In genomic region chr11:113341388-113342165, GRCh38 we compare ENCODE assay signal across 18 cellular contexts. TPM values are rescaled to one million over a fixed set of nuclear protein-coding genes. Genes with fewer than 3 reads are reported as not detected.
DNase-seq lines count a peak whose midpoint lies in the region; TF ChIP-seq lines count a peak whose summit lies in the region.
"Had no signal": no experiment of that assay in that cellular context is flagged by ENCODE, and none has a peak within 500 bp of the region (broad histone marks: within the 10 kb centered on the region; RNA-seq: fewer than 3 reads in every experiment).

No MANE protein-coding gene starts in this region.

- TF ChIP-seq EP300 in esophagus muscularis mucosa (IDR thresholded peaks at IDR 0.05), result no peak

- H3K9me3 ChIP-seq in BE2C (no peaks in the 10 kb centered on the region), esophagus muscularis mucosa (peaks cover 0 to 2% (median 0%) of the 10 kb centered on the region in 4 donors)
- H3K9me3 ChIP-seq: Peyer's patch had no signal

- no peak overlapping the region for H3K4me3 Mint-ChIP-seq in chondrocyte (ENCODE audit: unreplicated experiment)
- H3K4me3 Mint-ChIP-seq: CD8-positive, alpha-beta T cell; T-helper 1 cell treated with Interleukin-12 subunit alpha and Interleukin-12 subunit beta and Interleukin-4 antibody, amounts not matched to agents 30 μg/mL and 1 μg/mL, for 36 hours had no signal

- WGBS in esophagus muscularis mucosa, result 85% methylated on average over 10 of the region's 10 CpGs

- H3K4me1 ChIP-seq in BE2C (peaks cover 11% of the 10 kb centered on the region; the same call in 1 of the 2 replicates), esophagus muscularis mucosa (no peaks in the 10 kb centered on the region)
- H3K4me1 ChIP-seq: Peyer's patch had no signal

- intact Hi-C loops in esophagus muscularis mucosa (cut with DNase I), result no loop called here

- no peaks in the 10 kb centered on the region for H3K27me3 Mint-ChIP-seq in chondrocyte (ENCODE audit: low read depth)

- H3K27me3 ChIP-seq in BE2C, result no peaks in the 10 kb centered on the region
- H3K27me3 ChIP-seq in esophagus muscularis mucosa, result no peaks in the 10 kb centered on the region
- H3K27me3 ChIP-seq: Peyer's patch had no signal

- H3K36me3 ChIP-seq in BE2C (peaks cover 3% of the 10 kb centered on the region; the same call in 1 of the 2 replicates), esophagus muscularis mucosa (peaks cover 32 to 85% (median 65%) of the 10 kb centered on the region in 4 donors)

- TF ChIP-seq CTCF in 22Rv1 (IDR thresholded peaks at IDR 0.05), result no peak
- TF ChIP-seq CTCF in BE2C (IDR thresholded peaks at IDR 0.05; ENCODE audit: low read depth, low read length), result no peak
- TF ChIP-seq CTCF in esophagus muscularis mucosa (IDR thresholded peaks at IDR 0.05), result no peak
- no peak for TF ChIP-seq CTCF in chondrocyte (IDR thresholded peaks at IDR 0.05)

- DNase-seq in BE2C, result peak; percentile 88
- peak; percentile 42 for DNase-seq in NCI-H2029 treated with DMSO at 0.1 percent for 48 hours (lab: John Stamatoyannopoulos, UW)
- peak; percentile 45 for DNase-seq in esophagus muscularis mucosa (ENCODE audit: extremely low spot score)
- no peak for DNase-seq in Ammon's horn (ENCODE audit: low spot score)
- DNase-seq in chondrocyte (ENCODE audit: low spot score), result no peak
- DNase-seq in activated CD4-positive, alpha-beta T cell treated with anti-CD3 and anti-CD28 coated beads for 1 hour, result no peak
- DNase-seq in NCI-H1417 (lab: John Stamatoyannopoulos, UW), result no peak
- DNase-seq: CD8-positive, alpha-beta T cell; EL; H7; KG1; Peyer's patch had no signal

- H3K36me3 Mint-ChIP-seq in chondrocyte (ENCODE audit: low read depth), result peaks cover 14% of the 10 kb centered on the region

- H3K4me3 ChIP-seq in BE2C (ENCODE audit: low read depth, low read length) (peak overlapping the region; percentile 34), esophagus muscularis mucosa (no peak overlapping the region)
- H3K4me3 ChIP-seq: Peyer's patch had no signal

- peak overlapping the region; percentile 77 for H3K27ac ChIP-seq in 22Rv1
- no peak overlapping the region for H3K27ac ChIP-seq in esophagus muscularis mucosa (replicated peaks in 1 of 4)
- H3K27ac ChIP-seq: Peyer's patch had no signal

- peaks cover 9% of the 10 kb centered on the region for H3K4me1 Mint-ChIP-seq in chondrocyte (ENCODE audit: low read depth)

- no peak overlapping the region for H3K27ac Mint-ChIP-seq in chondrocyte (ENCODE audit: unreplicated experiment)
- H3K27ac Mint-ChIP-seq: CD8-positive, alpha-beta T cell; T-helper 1 cell treated with Interleukin-12 subunit alpha and Interleukin-12 subunit beta and Interleukin-4 antibody, amounts not matched to agents 30 μg/mL and 1 μg/mL, for 36 hours had no signal

- peaks cover 5% of the 10 kb centered on the region for H3K9me3 Mint-ChIP-seq in chondrocyte (ENCODE audit: low read depth)
- H3K9me3 Mint-ChIP-seq: CD8-positive, alpha-beta T cell; T-helper 1 cell treated with Interleukin-12 subunit alpha and Interleukin-12 subunit beta and Interleukin-4 antibody, amounts not matched to agents 30 μg/mL and 1 μg/mL, for 36 hours had no signal

- no peak for TF ChIP-seq POLR2A in esophagus muscularis mucosa (IDR thresholded peaks at IDR 0.05; ENCODE audit: low read depth)

RNA-seq across cellular contexts. Expression of gene TTC12, which starts 27.2 kb away (rescaled TPM):
- polyA plus RNA-seq in BE2C (2012; ENCODE audit: insufficient read depth, insufficient read length, low read depth), result 11.8 TPM
- 10 to 100 TPM; 10.4 to 16.2 (median 13.3) TPM for total RNA-seq in esophagus muscularis mucosa
- total RNA-seq in chondrocyte, result 7.4 to 12.3 TPM (median 7.8 TPM) in 3 replicates

RNA-seq across cellular contexts. Expression of gene ANKK1, which starts 46.0 kb away (rescaled TPM):
- not detected for polyA plus RNA-seq in BE2C (2012; ENCODE audit: insufficient read depth, insufficient read length, low read depth)
- under 1 TPM in 3 of 4 donors, not detected in 1; 0.17 to 0.83 (median 0.29) TPM for total RNA-seq in esophagus muscularis mucosa
- 0.36 TPM in 1 of 3 replicates, not detected in the others for total RNA-seq in chondrocyte
- total RNA-seq: H7, M059J, Right ventricle myocardium inferior had no signal
- polyA plus RNA-seq: AG04450, BJ had no signal

Comparison
In these comparisons a context has a peak if more than half of its experiments do, and no peak if none do; other contexts are left out.
1. DNase-seq: peak in BE2C (single experiment), NCI-H2029 treated with DMSO at 0.1 percent for 48 hours (single experiment) and esophagus muscularis mucosa (single experiment); none in Ammon's horn (single experiment), chondrocyte (single experiment), activated CD4-positive, alpha-beta T cell treated with anti-CD3 and anti-CD28 coated beads for 1 hour (single experiment) and NCI-H1417 (0 of 3).